ENCODE assay signal across 1 cellular context in genomic region chr11:65651339-65651588, GRCh38.
TF ChIP-seq lines count a peak whose summit lies in the region.

No MANE protein-coding gene starts in this region.

TF ChIP-seq in GM23338, 12 proteins besides CTCF, POLR2A, EP300 and RAD21:
- TF ChIP-seq REST (IDR thresholded peaks at IDR 0.05; ENCODE audit: unreplicated experiment) (no peak), ZNF331 (CRISPR knock-in tag; IDR thresholded peaks at IDR 0.05; ENCODE audit: low read depth) (no peak), EZH2phosphoT487 (IDR thresholded peaks at IDR 0.05; ENCODE audit: unreplicated experiment) (no peak), EZH2 (IDR thresholded peaks at IDR 0.05; ENCODE audit: low read depth, unreplicated experiment) (no peak), ZNF114 (CRISPR knock-in tag; IDR thresholded peaks at IDR 0.05) (no peak), CREB1 (CRISPR knock-in tag; IDR thresholded peaks at IDR 0.05; ENCODE audit: low read depth) (no peak), ETS1 (IDR thresholded peaks at IDR 0.05) (no peak), STAT1 (IDR thresholded peaks at IDR 0.05; ENCODE audit: unreplicated experiment) (no peak), JUNB (IDR thresholded peaks at IDR 0.05; ENCODE audit: unreplicated experiment) (no peak), NANOG (IDR thresholded peaks at IDR 0.05; ENCODE audit: borderline replicate concordance) (no peak), ZNF462 (CRISPR knock-in tag; IDR thresholded peaks at IDR 0.05) (no peak), POLR2AphosphoS5 (IDR thresholded peaks at IDR 0.05; ENCODE audit: low read depth) (no peak)
